In genomic region chr4:37385424-37385823, GRCh38 we compare ENCODE assay signal across 7 cellular contexts.
"Had no signal": no experiment of that assay in that cellular context is flagged by ENCODE, and none has a peak within 500 bp of the region (broad histone marks: within the 10 kb centered on the region; RNA-seq: fewer than 3 reads in every experiment).

No MANE protein-coding gene starts in this region.

- H3K4me3 ChIP-seq: GM23248, K562 had no signal

- H3K4me3 Mint-ChIP-seq: H9, HFFc6 had no signal

- H3K27ac Mint-ChIP-seq: H9, HFFc6 had no signal

- DNase-seq: GM23248, H9, HCEC 1CT, HFFc6, IMR-90, KG1 had no signal

- H3K27ac ChIP-seq: GM23248 had no signal

- H3K9ac ChIP-seq: GM23248 had no signal

- H3K9me3 Mint-ChIP-seq: H9, HFFc6 had no signal

- H2AFZ ChIP-seq: GM23248 had no signal

- ATAC-seq: K562 had no signal
